In the genomic region with DNA sequence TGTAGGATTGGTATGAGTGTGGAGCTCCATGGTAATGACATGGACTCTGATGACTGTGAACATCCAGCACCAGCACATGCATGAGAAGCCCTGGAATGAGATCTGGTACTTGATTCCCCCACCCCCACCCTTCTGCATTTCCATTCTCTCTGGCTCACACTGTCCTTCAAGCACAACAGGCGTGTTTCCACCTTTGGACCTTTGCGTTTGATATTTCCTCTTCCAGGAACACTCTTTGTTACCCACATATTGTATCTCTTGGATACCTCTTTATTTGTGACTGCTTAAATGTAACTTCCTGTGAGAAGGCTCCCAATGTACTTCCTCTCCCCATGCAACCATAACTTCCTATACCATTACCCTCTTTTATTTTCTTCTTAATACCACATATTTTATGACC, we compare ENCODE assay signal across 19 cellular contexts.
"Had no signal": no experiment of that assay in that cellular context is flagged by ENCODE, and none has a peak within 500 bp of the region (broad histone marks: within the 10 kb centered on the region; RNA-seq: fewer than 3 reads in every experiment).

No MANE protein-coding gene starts in this region.

- H3K4me3 ChIP-seq: colonic mucosa, lower lobe of right lung, neural progenitor cell, right atrium auricular region, skin epidermis, thoracic aorta, tibial nerve, upper lobe of left lung had no signal

- ATAC-seq: effector memory CD8-positive, alpha-beta T cell; left ventricle myocardium superior; lower lobe of right lung; naive thymus-derived CD4-positive, alpha-beta T cell; stimulated activated naive B cell treated with anti-CD40 and anti-IgM and Interleukin-4, amounts not matched to agents 10 μg/mL and 1 μg/mL and 100 μg/mL, for 72 hours had no signal

- DNase-seq: colonic mucosa; effector memory CD8-positive, alpha-beta T cell; hypothalamus; immature natural killer cell; islet precursor cell; kidney glomerular epithelial cell; left ventricle myocardium superior; lower lobe of right lung; naive thymus-derived CD4-positive, alpha-beta T cell; stimulated activated CD4-positive, alpha-beta T cell treated with anti-CD3 and anti-CD28 coated beads, Interleukin-15, amount 100 ng/mL, for 24 hours; stimulated activated CD4-positive, alpha-beta T cell treated with anti-CD3 and anti-CD28 coated beads, Interleukin-2, amount 100 ng/mL, for 48 hours; stimulated activated naive B cell treated with anti-CD40 and anti-IgM and Interleukin-4, amounts not matched to agents 10 μg/mL and 1 μg/mL and 100 μg/mL, for 72 hours; upper lobe of left lung had no signal

- H3K4me1 ChIP-seq: colonic mucosa, lower lobe of right lung, neural progenitor cell, parathyroid adenoma, tibial nerve, upper lobe of left lung had no signal

- H3K27ac ChIP-seq: colonic mucosa, lower lobe of right lung, neural progenitor cell, parathyroid adenoma, right atrium auricular region, skin epidermis, thoracic aorta, tibial nerve, upper lobe of left lung had no signal

- H3K9me3 ChIP-seq: colonic mucosa, lower lobe of right lung, right atrium auricular region, thoracic aorta, tibial nerve, upper lobe of left lung had no signal

- H3K27me3 ChIP-seq: colonic mucosa, neural progenitor cell, right atrium auricular region, tibial nerve, upper lobe of left lung had no signal

- H3K36me3 ChIP-seq: colonic mucosa, lower lobe of right lung, neural progenitor cell, right atrium auricular region, thoracic aorta, tibial nerve, upper lobe of left lung had no signal
